Comparison of ENCODE assay signal across 8 cellular contexts in the genomic region with DNA sequence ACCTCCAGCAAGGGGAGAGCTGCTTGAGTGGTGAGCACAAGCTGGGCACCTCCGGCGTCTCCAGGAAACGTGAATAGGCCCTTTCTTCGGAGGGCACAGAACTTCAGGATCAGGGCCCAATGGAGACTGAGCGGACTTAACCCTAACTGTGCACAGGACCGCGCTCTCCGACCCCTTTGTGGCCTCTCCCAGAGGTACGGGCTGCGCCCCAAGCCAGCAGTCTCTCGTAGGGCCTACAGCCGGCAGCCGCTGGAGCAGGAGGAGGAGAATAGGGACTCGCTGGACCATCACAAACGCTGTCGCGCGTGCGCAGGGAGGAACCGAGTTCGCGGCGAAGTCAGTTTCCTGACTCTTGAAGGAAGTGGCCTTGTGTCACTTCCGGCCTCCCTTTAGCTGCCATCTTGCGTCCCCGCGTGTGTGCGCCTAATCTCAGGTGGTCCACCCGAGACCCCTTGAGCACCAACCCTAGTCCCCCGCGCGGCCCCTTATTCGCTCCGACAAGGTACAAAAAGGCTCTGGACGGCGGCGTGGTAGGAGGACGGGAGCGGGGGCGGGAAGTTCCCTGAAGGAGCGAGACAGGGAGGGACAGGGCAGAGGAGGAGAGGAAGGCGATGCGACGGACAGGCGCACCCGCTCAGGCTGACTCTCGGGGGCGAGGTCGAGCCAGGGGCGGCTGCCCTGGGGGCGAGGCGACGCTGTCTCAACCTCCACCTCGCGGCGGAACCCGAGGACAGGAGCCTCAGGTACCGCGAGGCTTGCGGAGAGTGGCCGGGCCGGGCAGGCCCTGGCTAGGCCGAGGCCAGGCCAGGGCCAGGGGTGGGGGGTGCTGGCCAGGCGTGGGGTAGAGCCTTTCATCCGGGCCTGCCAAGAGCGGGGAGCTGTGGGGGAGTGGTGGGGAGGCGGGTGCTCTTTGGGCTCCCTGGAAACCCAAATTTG. TPM values are rescaled to one million over a fixed set of nuclear protein-coding genes. Genes with fewer than 3 reads are reported as not detected.
DNase-seq lines count a peak whose midpoint lies in the region; ATAC-seq and TF ChIP-seq lines count a peak whose summit lies in the region.

A gene (plus strand): TSS at position 386 of the 936 bp plus-strand sequence. CDS start 226 bp downstream, at position 612.

- DNase-seq in AG09319 (ENCODE audit: extremely low read depth, low read depth) (peak; percentile 93), NCI-H446 treated with DMSO at 0.1 percent for 48 hours (lab: John Stamatoyannopoulos, UW) (peak; percentile 93), cerebellar nuclear complex (lab: John Stamatoyannopoulos, UW) (peak; percentile 48 to 90), kidney epithelial cell (ENCODE audit: low read depth) (peak; percentile 92)
- DNase-seq in activated CD4-positive, CD25-positive, alpha-beta regulatory T cell treated with anti-CD3 and anti-CD28 coated beads, Interleukin-2, amount 50 U/mL, for 72 hours = peak; percentile 90
- peak; percentile 89 to 91 for DNase-seq in stimulated activated CD4-positive, alpha-beta T cell treated with anti-CD3 and anti-CD28 coated beads, Interleukin-15, amount 100 ng/mL, for 48 hours (ENCODE audit: low read depth in 2 of 2)

- H3K4me3 ChIP-seq in kidney epithelial cell (ENCODE audit: low read depth, low read length) = peak within 1 kb of the TSS; percentile 79

- ATAC-seq in GM19035 (IDR thresholded peaks at IDR 0.05; ENCODE audit: unreplicated experiment) = peak; percentile 94
- peak; percentile 98 for ATAC-seq in HG03354 (IDR thresholded peaks at IDR 0.05; ENCODE audit: poor library complexity, severe bottlenecking, unreplicated experiment)

- TF ChIP-seq CTCF in AG09319 (IDR thresholded peaks at IDR 0.05; ENCODE audit: low read depth, low read length) (no peak), kidney epithelial cell (IDR thresholded peaks at IDR 0.05; ENCODE audit: insufficient read depth, low read length, poor library complexity, severe bottlenecking) (no peak)

- H3K27me3 ChIP-seq in kidney epithelial cell (ENCODE audit: control insufficient read depth, insufficient read depth, low read length) = no peaks in the 10 kb centered on the region

- H3K36me3 ChIP-seq in kidney epithelial cell (ENCODE audit: control insufficient read depth, insufficient read depth, low read length) = no peaks in the 10 kb centered on the region

RNA-seq across cellular contexts. Expression of the gene that starts here (rescaled TPM):
- total RNA-seq in kidney epithelial cell = 668 and 708 TPM in 2 replicates

Comparison
In these comparisons a context has a peak if more than half of its experiments do, and no peak if none do; other contexts are left out.
1. Peak in every context shown above with its lines: DNase-seq, ATAC-seq and H3K4me3 ChIP-seq.